9 cellular contexts compared by ENCODE assay signal in genomic region chr6:30211899-30212298, GRCh38. TPM values are rescaled to one million over a fixed set of nuclear protein-coding genes. Genes with fewer than 3 reads are reported as not detected.
DNase-seq lines count a peak whose midpoint lies in the region; ATAC-seq and TF ChIP-seq lines count a peak whose summit lies in the region.
"Had no signal": no experiment of that assay in that cellular context is flagged by ENCODE, and none has a peak within 500 bp of the region (broad histone marks: within the 10 kb centered on the region; RNA-seq: fewer than 3 reads in every experiment).

No MANE protein-coding gene starts in this region.

- POLR2A ChIA-PET in IMR-90 (lab: Charles Lee; ENCODE audit: unreplicated experiment) = interaction anchor here (0.7 kb wide), 1 partner anchor 47 kb away, joined by 3 read pairs; no protein-coding TSS in a partner anchor

- no peak overlapping the region for H2BK120ac ChIP-seq in IMR-90 (ENCODE audit: low read depth, low read length)

- H2AK5ac ChIP-seq in IMR-90 (ENCODE audit: low read depth, low read length) = no peak overlapping the region

- no peak overlapping the region for H2AK9ac ChIP-seq in IMR-90 (replicated peaks; ENCODE audit: low read depth, low read length, poor library complexity)

- no peak overlapping the region for H4K5ac ChIP-seq in IMR-90 (ENCODE audit: low read depth, low read length)

- BruUV-seq in IMR-90 (replicated peaks; lab: Mats Ljungman, UMichigan) = no TSS peak

- dilution Hi-C loops in IMR-90 (cut with HindIII; ENCODE audit: low sequenced_read_pairs, unreplicated experiment) = no loop called here

- H3K36me3 Mint-ChIP-seq in naive B cell = peaks cover 0 to 4% of the 10 kb centered on the region in 2 donors

- peak overlapping the region; percentile 77 for H3K4me2 ChIP-seq in IMR-90 (ENCODE audit: low read depth, low read length)

- no peaks in the 10 kb centered on the region for H3K9me3 ChIP-seq in IMR-90 (ENCODE audit: control insufficient read depth, insufficient read depth, low read length)

- peak overlapping the region; percentile 43; the same call in 1 of the 2 replicates for H3K14ac ChIP-seq in IMR-90 (replicated peaks; ENCODE audit: low read depth, low read length)

- H4K8ac ChIP-seq in IMR-90 (ENCODE audit: low read depth in 2 of 2, low read length in 2 of 2) = no peak overlapping the region

- H3K27me3 ChIP-seq in IMR-90 (ENCODE audit: control insufficient read depth, insufficient read depth, low read length) = no peaks in the 10 kb centered on the region

- peaks cover 9% of the 10 kb centered on the region for H3K4me1 ChIP-seq in IMR-90 (ENCODE audit: control insufficient read depth, insufficient read depth, low read length)

- intact Hi-C loops in IMR-90 (cut with micrococcal nuclease) = no loop called here

- peaks cover 61 to 79% (median 74%) of the 10 kb centered on the region in 3 donors for H3K4me1 Mint-ChIP-seq in naive B cell

- H3K4me3 ChIP-seq in AG09309 (ENCODE audit: control insufficient read depth, low read depth, low read length) (peak overlapping the region; percentile 73), IMR-90 (ENCODE audit: insufficient read depth, low read depth, low read length) (peak overlapping the region; percentile 4; the same call in 1 of the 2 replicates), cardiac fibroblast (replicated peaks in 1 of 2; ENCODE audit: low read depth in 2 of 2, low read length in 2 of 2) (peak overlapping the region; percentile 94)

- H2BK20ac ChIP-seq in IMR-90 (ENCODE audit: low read depth, low read length) = no peak overlapping the region

- H4K91ac ChIP-seq in IMR-90 (ENCODE audit: insufficient read depth, low read depth, low read length) = no peak overlapping the region

- H3K23ac ChIP-seq in IMR-90 (ENCODE audit: low read depth, low read length) = peak overlapping the region; percentile 11; the same call in 1 of the 2 replicates

- H3K27ac Mint-ChIP-seq in naive B cell = peak overlapping the region in 5 of 6 donors; percentile 75 to 100 (median 100)

- no peak for DNase-seq in AG09309 (ENCODE audit: low read depth)
- DNase-seq in IMR-90 = no peak
- DNase-seq in cardiac fibroblast (ENCODE audit: low read depth in 2 of 2) = no peak
- DNase-seq in naive B cell = no peak
- no peak for DNase-seq in NCI-H774 (lab: John Stamatoyannopoulos, UW)
- no peak for DNase-seq in islet precursor cell
- no peak for DNase-seq in stimulated activated naive CD4-positive, alpha-beta T cell treated with Interleukin-2 at 50 U/mL for 16 hours (lab: John Stamatoyannopoulos, UW)
- DNase-seq: Kasumi-1 had no signal

- no peak overlapping the region for H2AFZ ChIP-seq in IMR-90 (replicated peaks; ENCODE audit: low read length, poor library complexity)

- 0 out of 2 replicates have a peak overlapping the region, but pooled peaks have one; percentile 10 for H3K56ac ChIP-seq in IMR-90 (ENCODE audit: extremely low read depth, insufficient read depth, low read length)

- H3K9me1 ChIP-seq in IMR-90 (ENCODE audit: insufficient read depth, low read length) = peaks cover 11% of the 10 kb centered on the region

- peaks cover 31% of the 10 kb centered on the region for H4K20me1 ChIP-seq in IMR-90 (ENCODE audit: insufficient read depth, low read length)

- TF ChIP-seq POLR2A in IMR-90 (IDR thresholded peaks at IDR 0.05; ENCODE audit: low read depth, low read length) = no peak

- no peak for ATAC-seq in IMR-90 (ENCODE audit: low read depth)
- ATAC-seq in naive B cell (ENCODE audit: low read depth in 2 of 2) = no peak
- no peak for ATAC-seq in GM21825 (IDR thresholded peaks at IDR 0.05; ENCODE audit: unreplicated experiment)

- no peaks in the 10 kb centered on the region for H3K36me3 ChIP-seq in IMR-90 (ENCODE audit: control insufficient read depth, insufficient read depth, low read length)

- H3K18ac ChIP-seq in IMR-90 (ENCODE audit: low read depth, low read length) = no peak overlapping the region

- CTCF ChIA-PET in IMR-90 (lab: Yijun Ruan, JAX) = no interaction called here

- H3K27ac ChIP-seq in IMR-90 (ENCODE audit: insufficient read depth, low read length) = no peak overlapping the region

- peak overlapping the region; percentile 85 to 100 (median 96) for H3K4me3 Mint-ChIP-seq in naive B cell

- no CpG with 5 or more reads among the region's 3 CpGs for WGBS in IMR-90 (ENCODE audit: extremely low coverage in 2 of 2, insufficient read length in 1 of 2), 2 experiments

- H2BK5ac ChIP-seq in IMR-90 (ENCODE audit: low read depth, low read length, poor library complexity, severe bottlenecking) = no peak overlapping the region

- in situ Hi-C loops in IMR-90 (cut with MboI; ENCODE audit: low sequenced_read_pairs) = no loop called here

- H3K9ac ChIP-seq in IMR-90 (ENCODE audit: low read depth, low read length) = peak overlapping the region; percentile 14; the same call in 1 of the 2 replicates

- H3K9me3 Mint-ChIP-seq in naive B cell = no peaks in the 10 kb centered on the region

- no peak for TF ChIP-seq RAD21 in IMR-90 (IDR thresholded peaks at IDR 0.05; ENCODE audit: low read length)

- no peak overlapping the region for H2BK15ac ChIP-seq in IMR-90 (ENCODE audit: low read depth, low read length)

- no peaks in the 10 kb centered on the region for H3K27me3 Mint-ChIP-seq in naive B cell

- H3K79me1 ChIP-seq in IMR-90 (ENCODE audit: low read depth in 1 of 2, low read length in 2 of 2) = peaks cover 41 to 57% of the 10 kb centered on the region in 2 experiments

- TF ChIP-seq CTCF in AG09309 (IDR thresholded peaks at IDR 0.05; ENCODE audit: control insufficient read depth, insufficient read depth, low read depth, low read length, missing control alignments) (no peak), IMR-90 (conservative IDR thresholded peaks at IDR 0.05; ENCODE audit: low read depth, low read length) (no peak), cardiac fibroblast (IDR thresholded peaks at IDR 0.05; ENCODE audit: low read depth, low read length) (no peak)

- no peak overlapping the region for H3K4ac ChIP-seq in IMR-90 (ENCODE audit: low read depth, low read length)

TF ChIP-seq in IMR-90, 13 proteins besides CTCF, POLR2A, EP300 and RAD21:
- TF ChIP-seq CHD1 (IDR thresholded peaks at IDR 0.05; ENCODE audit: low read depth, low read length) (no peak), FOS (IDR thresholded peaks at IDR 0.05; ENCODE audit: low read depth, low read length) (no peak), BHLHE40 (IDR thresholded peaks at IDR 0.05; ENCODE audit: low read depth, low read length) (no peak), NFE2L2 (IDR thresholded peaks at IDR 0.05; ENCODE audit: low read depth, low read length) (no peak), MXI1 (IDR thresholded peaks at IDR 0.05; ENCODE audit: borderline replicate concordance, low read depth, low read length) (no peak), USF2 (IDR thresholded peaks at IDR 0.05; ENCODE audit: low read depth, low read length) (no peak), MAFK (IDR thresholded peaks at IDR 0.05; ENCODE audit: low read depth, low read length) (no peak), ELK1 (IDR thresholded peaks at IDR 0.05; ENCODE audit: borderline replicate concordance, low read depth, low read length) (no peak), RFX5 (IDR thresholded peaks at IDR 0.05; ENCODE audit: low read depth, low read length) (no peak)
TF ChIP-seq in IMR-90: peak in this region for 0.

RNA-seq across cellular contexts. Expression of gene TRIM26, which starts 1.3 kb away (rescaled TPM):
- 22.6 and 23.3 TPM in 2 replicates for total RNA-seq in IMR-90 (2012; rRNA removed)
- 23.8 and 24.6 TPM in 2 replicates for polyA plus RNA-seq in IMR-90 (2012; rRNA removed)
- 17.1 and 17.6 TPM in 2 replicates for polyA plus RNA-seq in IMR-90 (2012; cell fraction: cytosol; rRNA removed)
- 29.3 and 43.3 TPM in 2 replicates for polyA plus RNA-seq in IMR-90 (2012; cell fraction: nucleus; rRNA removed; ENCODE audit: low replicate concordance)
- 10 to 100 TPM; 20.4 to 70.0 (median 48.2) TPM for polyA plus RNA-seq in naive B cell (ENCODE audit: low read depth in 6 of 6)

RNA-seq across cellular contexts. Expression of gene TRIM15, which starts 48.6 kb away (rescaled TPM):
- not detected in 2 replicates for total RNA-seq in IMR-90 (2012; rRNA removed)
- not detected in 2 replicates for polyA plus RNA-seq in IMR-90 (2012; rRNA removed)
- not detected in 2 replicates for polyA plus RNA-seq in IMR-90 (2012; cell fraction: cytosol; rRNA removed)
- polyA plus RNA-seq in IMR-90 (2012; cell fraction: nucleus; rRNA removed; ENCODE audit: low replicate concordance) = not detected in 2 replicates
- polyA plus RNA-seq in naive B cell (ENCODE audit: low read depth in 6 of 6) = not detected

RNA-seq across cellular contexts. Expression of gene TRIM10, which starts 50.9 kb away (rescaled TPM):
- not detected in 2 replicates for total RNA-seq in IMR-90 (2012; rRNA removed)
- polyA plus RNA-seq in IMR-90 (2012; rRNA removed) (not detected in 2 replicates), naive B cell (ENCODE audit: low read depth in 6 of 6) (under 1 TPM in 1 of 6 donors, not detected in 5; 0.18 TPM)
- 0.02 TPM in 1 of 2 replicates, not detected in the other for polyA plus RNA-seq in IMR-90 (2012; cell fraction: cytosol; rRNA removed)
- not detected in 2 replicates for polyA plus RNA-seq in IMR-90 (2012; cell fraction: nucleus; rRNA removed; ENCODE audit: low replicate concordance)

Comparison
In these comparisons a context has a peak if more than half of its experiments do, and no peak if none do; other contexts are left out.
1. H3K4me3 ChIP-seq: peak in every context shown above with its lines; median percentile 94 in cardiac fibroblast; 73 in AG09309; 4 in IMR-90.